ENCODE assay signal across 9 cellular contexts in genomic region chr9:137275937-137276756, GRCh38. TPM values are rescaled to one million over a fixed set of nuclear protein-coding genes. Genes with fewer than 3 reads are reported as not detected.
DNase-seq lines count a peak whose midpoint lies in the region; ATAC-seq, FAIRE-seq and TF ChIP-seq lines count a peak whose summit lies in the region.
"Had no signal": no experiment of that assay in that cellular context is flagged by ENCODE, and none has a peak within 500 bp of the region (broad histone marks: within the 10 kb centered on the region; RNA-seq: fewer than 3 reads in every experiment).

No MANE protein-coding gene starts in this region.

- H3K79me2 ChIP-seq in PC-3 (ENCODE audit: low read length) (peaks cover 19% of the 10 kb centered on the region), endothelial cell of umbilical vein (ENCODE audit: control insufficient read depth, insufficient read depth, low read length) (peaks cover 34% of the 10 kb centered on the region), mammary epithelial cell (ENCODE audit: insufficient read depth, low read length) (no peaks in the 10 kb centered on the region)

- H3K4me2 ChIP-seq in PC-3 (ENCODE audit: low read length) (0 out of 2 replicates have a peak overlapping the region, but pooled peaks have one; percentile 87), endothelial cell of umbilical vein (ENCODE audit: insufficient read depth, low read length) (no peak overlapping the region), mammary epithelial cell (ENCODE audit: insufficient read depth, low read depth, low read length) (no peak overlapping the region)

- no peaks in the 10 kb centered on the region for H3K36me3 Mint-ChIP-seq in CD4-positive, CD25-positive, alpha-beta regulatory T cell

- TF ChIP-seq POLR2A in endothelial cell of umbilical vein (IDR thresholded peaks at IDR 0.05; ENCODE audit: low read depth, low read length): no peak
- no peak for TF ChIP-seq POLR2A in ovary (IDR thresholded peaks at IDR 0.05)

- intact Hi-C loops in PC-3 (cut with micrococcal nuclease): no loop called here
- intact Hi-C loops in endothelial cell of umbilical vein (cut with micrococcal nuclease): no loop called here
- intact Hi-C loops in ovary (cut with DNase I): no loop called here
- intact Hi-C loops in mammary epithelial cell (cut with micrococcal nuclease): no loop called here

- H3K4me3 Mint-ChIP-seq in CD4-positive, CD25-positive, alpha-beta regulatory T cell: peak overlapping the region in 2 of 4 donors; percentile 50 to 87

- H3K27me3 Mint-ChIP-seq in CD4-positive, CD25-positive, alpha-beta regulatory T cell: no peaks in the 10 kb centered on the region

- H3K9ac ChIP-seq in PC-3 (ENCODE audit: low read length): no peak overlapping the region
- H3K9ac ChIP-seq in endothelial cell of umbilical vein (replicated peaks; ENCODE audit: extremely low read depth, insufficient read depth, low read length): peak overlapping the region; percentile 75
- H3K9ac ChIP-seq in mammary epithelial cell (ENCODE audit: insufficient read depth, low read length): no peak overlapping the region

- no peak overlapping the region for H3K27ac ChIP-seq in CD4-positive, CD25-positive, alpha-beta regulatory T cell (ENCODE audit: insufficient read depth, low read length, poor library complexity, severe bottlenecking)
- H3K27ac ChIP-seq in PC-3 (ENCODE audit: low read length) (peak overlapping the region; percentile 79; the same call in 1 of the 2 replicates), endothelial cell of umbilical vein (ENCODE audit: insufficient read depth, low read depth, low read length) (peak overlapping the region; percentile 91), ovary (peak overlapping the region in 1 of 2 donors; percentile 87), mammary epithelial cell (ENCODE audit: insufficient read depth, low read depth, low read length) (no peak overlapping the region)

- peak overlapping the region in 2 of 3 donors; percentile 75 to 83 for H3K27ac Mint-ChIP-seq in CD4-positive, CD25-positive, alpha-beta regulatory T cell

- TF ChIP-seq EP300 in ovary (IDR thresholded peaks at IDR 0.05): no peak

- CTCF ChIA-PET in PC-3 (lab: Charles Lee): no interaction called here
- CTCF ChIA-PET in endothelial cell of umbilical vein (lab: Charles Lee): interaction anchor here (1.0 to 2.7 kb wide), 4 partner anchors 11 to 40 kb away, joined by 3 to 23 read pairs (median 10); no protein-coding TSS in a partner anchor
- CTCF ChIA-PET in mammary epithelial cell (lab: Charles Lee; ENCODE audit: low non-redundant PET): interaction anchor here (0.6 kb wide), 1 partner anchor 11 kb away, joined by 8 read pairs; no protein-coding TSS in a partner anchor

- H3K9me3 Mint-ChIP-seq in CD4-positive, CD25-positive, alpha-beta regulatory T cell: no peaks in the 10 kb centered on the region

- H3K4me3 ChIP-seq in CD4-positive, CD25-positive, alpha-beta regulatory T cell (ENCODE audit: low read depth, low read length): no peak overlapping the region
- H3K4me3 ChIP-seq in PC-3 (ENCODE audit: low read length) (no peak overlapping the region), endothelial cell of umbilical vein (replicated peaks in 1 of 3; ENCODE audit: insufficient read depth in 1 of 3, low read depth in 1 of 3, low read length in 3 of 3) (no peak overlapping the region), ovary (no peak overlapping the region), mammary epithelial cell (replicated peaks in 1 of 3; ENCODE audit: insufficient read depth in 1 of 3, low read depth in 2 of 3, low read length in 3 of 3) (no peak overlapping the region)

- H4K20me1 ChIP-seq in PC-3 (ENCODE audit: low read length) (no peaks in the 10 kb centered on the region), endothelial cell of umbilical vein (replicated peaks; ENCODE audit: control insufficient read depth, extremely low read depth, insufficient read depth, low read length) (no peaks in the 10 kb centered on the region), mammary epithelial cell (ENCODE audit: insufficient read depth, low read length) (peaks cover 4% of the 10 kb centered on the region)

- no peaks in the 10 kb centered on the region for H3K9me2 ChIP-seq in PC-3 (replicated peaks; ENCODE audit: low read length)

- WGBS in ovary, 3 donors: 70 to 79% (median 70%) methylated on average over 20 of the region's 20 CpGs
- WGBS in mammary epithelial cell (ENCODE audit: low coverage, missing lambda C conversion rate): 92% methylated on average over 3 of the region's 20 CpGs

- H3K4me1 ChIP-seq in CD4-positive, CD25-positive, alpha-beta regulatory T cell (ENCODE audit: control insufficient read depth, insufficient read depth, low read length, poor library complexity, severe bottlenecking): peaks cover 34% of the 10 kb centered on the region
- peaks cover 17% of the 10 kb centered on the region for H3K4me1 ChIP-seq in PC-3 (ENCODE audit: insufficient read depth, low read length)
- H3K4me1 ChIP-seq in endothelial cell of umbilical vein (ENCODE audit: control insufficient read depth, extremely low read depth, insufficient read depth, low read length): peaks cover 24% of the 10 kb centered on the region
- peaks cover 12% of the 10 kb centered on the region for H3K4me1 ChIP-seq in ovary (ENCODE audit: insufficient read depth)
- H3K4me1 ChIP-seq in mammary epithelial cell (ENCODE audit: insufficient read depth, low read length): peaks cover 26% of the 10 kb centered on the region

- H3K9me1 ChIP-seq in endothelial cell of umbilical vein (replicated peaks; ENCODE audit: control insufficient read depth, extremely low read depth, insufficient read depth, low read length): no peaks in the 10 kb centered on the region

- no TSS peak for BruUV-seq in PC-3 (replicated peaks; lab: Mats Ljungman, UMichigan)
- no TSS peak for BruUV-seq in endothelial cell of umbilical vein (replicated peaks; lab: Mats Ljungman, UMichigan)
- no TSS peak for BruUV-seq in mammary epithelial cell (replicated peaks; lab: Mats Ljungman, UMichigan)

- DNase-seq in CD4-positive, CD25-positive, alpha-beta regulatory T cell: no peak
- DNase-seq in PC-3 (no peak), endothelial cell of umbilical vein (ENCODE audit: low read depth, low spot score) (no peak), ovary (peak in 3 of 5 donors; percentile 21 to 53 (median 30)), NOMO-1 treated with DMSO at 0.1 percent for 48 hours (lab: John Stamatoyannopoulos, UW; ENCODE audit: unreplicated experiment) (no peak), mammary epithelial cell (no peak), DMS53 (lab: John Stamatoyannopoulos, UW) (no peak), HCEC 1CT (no peak)
- DNase-seq: NCI-H1048 had no signal

- no peaks in the 10 kb centered on the region for H3F3A ChIP-seq in PC-3 (ENCODE audit: low read length, unreplicated experiment)

- no peaks in the 10 kb centered on the region for H3K9me3 ChIP-seq in CD4-positive, CD25-positive, alpha-beta regulatory T cell (ENCODE audit: control insufficient read depth in 2 of 2, low read length in 2 of 2)
- H3K9me3 ChIP-seq in PC-3 (ENCODE audit: low read length): no peaks in the 10 kb centered on the region
- no peaks in the 10 kb centered on the region for H3K9me3 ChIP-seq in endothelial cell of umbilical vein (replicated peaks; ENCODE audit: control insufficient read depth, insufficient read depth, low read length)
- no peaks in the 10 kb centered on the region for H3K9me3 ChIP-seq in ovary
- peaks cover 2% of the 10 kb centered on the region for H3K9me3 ChIP-seq in mammary epithelial cell (replicated peaks; ENCODE audit: insufficient read depth, low read length)

- ATAC-seq in CD4-positive, CD25-positive, alpha-beta regulatory T cell (ENCODE audit: low read depth in 2 of 2): no peak
- ATAC-seq in PC-3: no peak

- H2AFZ ChIP-seq in PC-3 (ENCODE audit: low read length) (no peak overlapping the region), endothelial cell of umbilical vein (ENCODE audit: low read depth, low read length) (no peak overlapping the region), mammary epithelial cell (ENCODE audit: low read depth, low read length) (no peak overlapping the region)

- FAIRE-seq in endothelial cell of umbilical vein (lab: Jason Lieb, UNC): no peak

- H3K36me3 ChIP-seq in CD4-positive, CD25-positive, alpha-beta regulatory T cell (ENCODE audit: control insufficient read depth, insufficient read depth, low read length): peaks cover 3% of the 10 kb centered on the region
- no peaks in the 10 kb centered on the region for H3K36me3 ChIP-seq in PC-3 (ENCODE audit: low read depth, low read length)
- H3K36me3 ChIP-seq in endothelial cell of umbilical vein (ENCODE audit: control insufficient read depth in 2 of 2, extremely low read depth in 1 of 2, insufficient read depth in 2 of 2, low read length in 2 of 2): peaks cover 10 to 19% of the 10 kb centered on the region in 2 experiments
- H3K36me3 ChIP-seq in ovary: no peaks in the 10 kb centered on the region
- no peaks in the 10 kb centered on the region for H3K36me3 ChIP-seq in mammary epithelial cell (ENCODE audit: insufficient read depth, low read length)

- H3K27me3 ChIP-seq in CD4-positive, CD25-positive, alpha-beta regulatory T cell (ENCODE audit: control insufficient read depth, insufficient read depth, low read length): no peaks in the 10 kb centered on the region
- H3K27me3 ChIP-seq in PC-3 (ENCODE audit: low read length): no peaks in the 10 kb centered on the region
- H3K27me3 ChIP-seq in endothelial cell of umbilical vein (ENCODE audit: control insufficient read depth in 2 of 2, insufficient read depth in 2 of 2, low read length in 2 of 2): no peaks in the 10 kb centered on the region
- no peaks in the 10 kb centered on the region for H3K27me3 ChIP-seq in ovary
- H3K27me3 ChIP-seq in mammary epithelial cell (ENCODE audit: insufficient read depth, low read length): peaks cover 5% of the 10 kb centered on the region

- dilution Hi-C loops in endothelial cell of umbilical vein (cut with MboI; ENCODE audit: extremely low pct_ligation_motif_present, low sequenced_read_pairs) (no loop called here), mammary epithelial cell (cut with HindIII; ENCODE audit: low sequenced_read_pairs) (no loop called here)

- TF ChIP-seq CTCF in PC-3 (conservative IDR thresholded peaks at IDR 0.05; ENCODE audit: low read depth, low read length) (no peak), endothelial cell of umbilical vein (IDR thresholded peaks at IDR 0.05; ENCODE audit: extremely low read depth in 1 of 2, insufficient read depth in 1 of 2, low read depth in 1 of 2, low read length in 2 of 2) (no peak), ovary (IDR thresholded peaks at IDR 0.05) (no peak), mammary epithelial cell (conservative IDR thresholded peaks at IDR 0.05 in 1 of 2, IDR thresholded peaks at IDR 0.05 in 1 of 2; ENCODE audit: extremely low read depth in 1 of 2, insufficient read depth in 1 of 2, low read depth in 1 of 2, low read length in 2 of 2) (no peak)

- peaks cover 0 to 27% (median 5%) of the 10 kb centered on the region in 4 donors for H3K4me1 Mint-ChIP-seq in CD4-positive, CD25-positive, alpha-beta regulatory T cell

- POLR2A ChIA-PET in PC-3 (lab: Charles Lee; ENCODE audit: unreplicated experiment): interaction anchor here (0.6 kb wide), 1 partner anchor 23 kb away, joined by 4 read pairs; no protein-coding TSS in a partner anchor
- POLR2A ChIA-PET in endothelial cell of umbilical vein (lab: Charles Lee): interaction anchor here (0.7 to 2.0 kb wide), 5 partner anchors 11 to 36 kb away, joined by 3 to 10 read pairs (median 4); partner anchors contain the start of gene TUBB4B

- in situ Hi-C loops in mammary epithelial cell (cut with MboI; ENCODE audit: low sequenced_read_pairs in 2 of 2): no loop called here

RNA-seq across cellular contexts. Expression of gene TOR4A, which starts 1.4 kb away (rescaled TPM):
- total RNA-seq in CD4-positive, CD25-positive, alpha-beta regulatory T cell: 6.1 TPM
- polyA plus RNA-seq in CD4-positive, CD25-positive, alpha-beta regulatory T cell: 1 to 10 TPM; 2.6 to 4.2 (median 3.5) TPM
- total RNA-seq in PC-3 (2014; rRNA removed) (28.9 and 32.7 TPM in 2 replicates), endothelial cell of umbilical vein (46.4 and 48.0 TPM in 2 replicates), ovary (10 to 100 TPM in 4 of 7 donors, 1 to 10 TPM in 3; 6.4 to 16.3 (median 11.2) TPM), mammary epithelial cell (1 to 10 TPM in 1 of 2 donors, under 1 TPM in 1; 0.73 to 1.5 TPM)
- polyA plus RNA-seq in endothelial cell of umbilical vein (32.4 and 45.7 TPM in 2 replicates), ovary (1 to 10 TPM in 1 of 2 donors, under 1 TPM in 1; 0.85 to 5.3 TPM), mammary epithelial cell (0.11 TPM)
- polyA plus RNA-seq in endothelial cell of umbilical vein (2011; cell fraction: cytosol; rRNA removed): 15.8 and 22.2 TPM in 2 replicates
- 15.9 and 17.7 TPM in 2 replicates for polyA plus RNA-seq in endothelial cell of umbilical vein (2011; cell fraction: nucleus; rRNA removed)
- polyA plus RNA-seq in endothelial cell of umbilical vein (2012): 15.2 and 25.2 TPM in 2 replicates
- polyA minus RNA-seq in endothelial cell of umbilical vein (17.2 and 24.1 TPM in 2 replicates), mammary epithelial cell (not detected)
- 22.7 TPM for polyA minus RNA-seq in endothelial cell of umbilical vein (2011; cell fraction: cytosol; rRNA and poly(A)+ RNA removed)
- 10.6 and 19.4 TPM in 2 replicates for polyA minus RNA-seq in endothelial cell of umbilical vein (2011; cell fraction: nucleus; rRNA and poly(A)+ RNA removed)

RNA-seq across cellular contexts. Expression of gene NELFB, which starts 21.0 kb away (rescaled TPM):
- total RNA-seq in CD4-positive, CD25-positive, alpha-beta regulatory T cell: 46.4 TPM
- polyA plus RNA-seq in CD4-positive, CD25-positive, alpha-beta regulatory T cell: 10 to 100 TPM; 22.3 to 27.1 (median 23.7) TPM
- total RNA-seq in PC-3 (2014; rRNA removed) (50.7 and 69.5 TPM in 2 replicates), endothelial cell of umbilical vein (70.2 and 76.1 TPM in 2 replicates), ovary (10 to 100 TPM; 20.3 to 56.6 (median 44.5) TPM), mammary epithelial cell (10 to 100 TPM; 39.5 to 54.9 TPM)
- polyA plus RNA-seq in endothelial cell of umbilical vein (61.8 and 62.3 TPM in 2 replicates), ovary (10 to 100 TPM; 10.9 to 50.8 TPM), mammary epithelial cell (44.4 TPM)
- 58.8 and 77.9 TPM in 2 replicates for polyA plus RNA-seq in endothelial cell of umbilical vein (2011; cell fraction: cytosol; rRNA removed)
- 68.2 and 70.6 TPM in 2 replicates for polyA plus RNA-seq in endothelial cell of umbilical vein (2011; cell fraction: nucleus; rRNA removed)
- polyA plus RNA-seq in endothelial cell of umbilical vein (2012): 63.3 and 64.5 TPM in 2 replicates
- polyA minus RNA-seq in endothelial cell of umbilical vein (33.7 and 42.3 TPM in 2 replicates), mammary epithelial cell (37.9 TPM)
- polyA minus RNA-seq in endothelial cell of umbilical vein (2011; cell fraction: cytosol; rRNA and poly(A)+ RNA removed): 77.9 TPM
- polyA minus RNA-seq in endothelial cell of umbilical vein (2011; cell fraction: nucleus; rRNA and poly(A)+ RNA removed): 14.0 and 17.6 TPM in 2 replicates

RNA-seq across cellular contexts. Expression of gene STPG3, which starts 25.1 kb away (rescaled TPM):
- not detected for total RNA-seq in CD4-positive, CD25-positive, alpha-beta regulatory T cell
- polyA plus RNA-seq in CD4-positive, CD25-positive, alpha-beta regulatory T cell: not detected
- total RNA-seq in PC-3 (2014; rRNA removed) (not detected in 2 replicates), endothelial cell of umbilical vein (not detected in 2 replicates), ovary (not detected), mammary epithelial cell (not detected)
- polyA plus RNA-seq in endothelial cell of umbilical vein (not detected in 2 replicates), ovary (not detected), mammary epithelial cell (not detected)
- not detected in 2 replicates for polyA plus RNA-seq in endothelial cell of umbilical vein (2011; cell fraction: cytosol; rRNA removed)
- polyA plus RNA-seq in endothelial cell of umbilical vein (2011; cell fraction: nucleus; rRNA removed): not detected in 2 replicates
- 0.31 TPM in 1 of 2 replicates, not detected in the other for polyA plus RNA-seq in endothelial cell of umbilical vein (2012)
- polyA minus RNA-seq in endothelial cell of umbilical vein (not detected in 2 replicates), mammary epithelial cell (not detected)
- polyA minus RNA-seq in endothelial cell of umbilical vein (2011; cell fraction: cytosol; rRNA and poly(A)+ RNA removed): not detected
- not detected in 2 replicates for polyA minus RNA-seq in endothelial cell of umbilical vein (2011; cell fraction: nucleus; rRNA and poly(A)+ RNA removed)

RNA-seq across cellular contexts. Expression of gene NRARP, which starts 25.9 kb away (rescaled TPM):
- total RNA-seq in CD4-positive, CD25-positive, alpha-beta regulatory T cell: 1.6 TPM
- not detected for polyA plus RNA-seq in CD4-positive, CD25-positive, alpha-beta regulatory T cell
- 35.5 and 36.8 TPM in 2 replicates for total RNA-seq in PC-3 (2014; rRNA removed)
- total RNA-seq in endothelial cell of umbilical vein: 50.0 and 61.0 TPM in 2 replicates
- polyA plus RNA-seq in endothelial cell of umbilical vein: 54.0 and 72.9 TPM in 2 replicates
- 30.9 and 40.4 TPM in 2 replicates for polyA plus RNA-seq in endothelial cell of umbilical vein (2011; cell fraction: cytosol; rRNA removed)
- 53.9 and 60.9 TPM in 2 replicates for polyA plus RNA-seq in endothelial cell of umbilical vein (2011; cell fraction: nucleus; rRNA removed)
- polyA plus RNA-seq in endothelial cell of umbilical vein (2012): 19.3 and 25.5 TPM in 2 replicates
- 16.6 and 27.9 TPM in 2 replicates for polyA minus RNA-seq in endothelial cell of umbilical vein
- polyA minus RNA-seq in endothelial cell of umbilical vein (2011; cell fraction: cytosol; rRNA and poly(A)+ RNA removed): 5.5 TPM
- 54.7 and 119 TPM in 2 replicates for polyA minus RNA-seq in endothelial cell of umbilical vein (2011; cell fraction: nucleus; rRNA and poly(A)+ RNA removed)
- 10 to 100 TPM in 1 of 7 donors, 1 to 10 TPM in 6; 1.3 to 13.8 (median 4.6) TPM for total RNA-seq in ovary
- polyA plus RNA-seq in ovary: 1 to 10 TPM; 2.6 to 3.4 TPM
- total RNA-seq in mammary epithelial cell: 1 to 10 TPM in 1 of 2 donors, under 1 TPM in 1; 0.50 to 1.2 TPM
- polyA plus RNA-seq in mammary epithelial cell: 0.37 TPM
- polyA minus RNA-seq in mammary epithelial cell: not detected

RNA-seq across cellular contexts. Expression of gene TUBB4B, which starts 35.1 kb away (rescaled TPM):
- 100 TPM for total RNA-seq in CD4-positive, CD25-positive, alpha-beta regulatory T cell
- polyA plus RNA-seq in CD4-positive, CD25-positive, alpha-beta regulatory T cell: 10 to 100 TPM; 56.7 to 87.4 (median 71.8) TPM
- total RNA-seq in PC-3 (2014; rRNA removed) (424 and 599 TPM in 2 replicates), endothelial cell of umbilical vein (546 and 558 TPM in 2 replicates), ovary (100 to 1,000 TPM in 6 of 7 donors, 10 to 100 TPM in 1; 88.0 to 234 (median 175) TPM), mammary epithelial cell (100 to 1,000 TPM; 177 to 464 TPM)
- polyA plus RNA-seq in endothelial cell of umbilical vein (418 and 439 TPM in 2 replicates), ovary (10 to 100 TPM; 62.8 to 88.6 TPM), mammary epithelial cell (853 TPM)
- polyA plus RNA-seq in endothelial cell of umbilical vein (2011; cell fraction: cytosol; rRNA removed): 440 and 482 TPM in 2 replicates
- polyA plus RNA-seq in endothelial cell of umbilical vein (2011; cell fraction: nucleus; rRNA removed): 302 and 352 TPM in 2 replicates
- polyA plus RNA-seq in endothelial cell of umbilical vein (2012): 344 and 522 TPM in 2 replicates
- polyA minus RNA-seq in endothelial cell of umbilical vein (231 and 299 TPM in 2 replicates), mammary epithelial cell (613 TPM)
- polyA minus RNA-seq in endothelial cell of umbilical vein (2011; cell fraction: cytosol; rRNA and poly(A)+ RNA removed): 405 TPM
- 104 and 126 TPM in 2 replicates for polyA minus RNA-seq in endothelial cell of umbilical vein (2011; cell fraction: nucleus; rRNA and poly(A)+ RNA removed)

Comparison
In these comparisons a context has a peak if more than half of its experiments do, and no peak if none do; other contexts are left out.
1. DNase-seq: peak in ovary (3 of 5); none in CD4-positive, CD25-positive, alpha-beta regulatory T cell (0 of 3), PC-3 (single experiment), endothelial cell of umbilical vein (single experiment), NOMO-1 treated with DMSO at 0.1 percent for 48 hours (single experiment), mammary epithelial cell (single experiment), DMS53 (single experiment) and HCEC 1CT (single experiment).
2. H3K27ac ChIP-seq: peak in PC-3 (single experiment) and endothelial cell of umbilical vein (single experiment); none in CD4-positive, CD25-positive, alpha-beta regulatory T cell (single experiment) and mammary epithelial cell (single experiment).